13 cellular contexts compared by ENCODE assay signal in genomic region chrX:37818031-37818430, GRCh38. TPM values are rescaled to one million over a fixed set of nuclear protein-coding genes. Genes with fewer than 3 reads are reported as not detected.
DNase-seq lines count a peak whose midpoint lies in the region; ATAC-seq, FAIRE-seq and TF ChIP-seq lines count a peak whose summit lies in the region.
"Had no signal": no experiment of that assay in that cellular context is flagged by ENCODE, and none has a peak within 500 bp of the region (broad histone marks: within the 10 kb centered on the region; RNA-seq: fewer than 3 reads in every experiment).

No MANE protein-coding gene starts in this region.

- H3K27me3 ChIP-seq in upper lobe of right lung = no peaks in the 10 kb centered on the region
- H3K27me3 ChIP-seq: cardiac muscle cell had no signal

- no peak overlapping the region for H3K4me3 ChIP-seq in upper lobe of right lung
- H3K4me3 ChIP-seq: cardiac muscle cell had no signal

- POLR2A ChIA-PET in GM10248 (lab: Yijun Ruan, JAX) (no interaction called here), RWPE1 (lab: Yijun Ruan, JAX; ENCODE audit: low non-redundant PET) (no interaction called here)

- DNase-seq in GM10248 (ENCODE audit: extremely low spot score) (peak; percentile 22), OCI-M1 (lab: John Stamatoyannopoulos, UW) (peak; percentile 10), upper lobe of right lung (no peak), RWPE1 (ENCODE audit: low spot score) (no peak), urothelium cell line (ENCODE audit: low spot score) (no peak), islet precursor cell (no peak)
- DNase-seq: activated T-cell treated with anti-CD3 and anti-CD28 coated beads, Interleukin-2, amount 50 U/mL, for 24 hours; midbrain; NCI-H2107 had no signal

- H3K27ac ChIP-seq in upper lobe of right lung = no peak overlapping the region
- no peak overlapping the region for H3K27ac ChIP-seq in RWPE1
- H3K27ac ChIP-seq: cardiac muscle cell had no signal

- no peaks in the 10 kb centered on the region for H3K36me3 ChIP-seq in upper lobe of right lung
- H3K36me3 ChIP-seq: cardiac muscle cell had no signal

- CTCF ChIA-PET in GM10248 (lab: Yijun Ruan, JAX) (interaction anchor here (1.2 to 1.9 kb wide), 3 partner anchors 35 to 74 kb away, joined by 3 to 13 read pairs (median 5); no protein-coding TSS in a partner anchor), RWPE1 (lab: Yijun Ruan, JAX) (interaction anchor here (0.7 kb wide), 1 partner anchor 246 kb away, joined by 3 read pairs; no protein-coding TSS in a partner anchor)

- ATAC-seq in GM21367 (IDR thresholded peaks at IDR 0.05; ENCODE audit: unreplicated experiment) (peak; percentile 42), HG03175 (IDR thresholded peaks at IDR 0.05; ENCODE audit: unreplicated experiment) (peak; percentile 77), upper lobe of right lung (no peak)
- ATAC-seq: sciatic nerve had no signal

- FAIRE-seq in urothelium cell line (lab: Jason Lieb, UNC) = no peak

- no peaks in the 10 kb centered on the region for H3K9me3 ChIP-seq in upper lobe of right lung

- intact Hi-C loops in upper lobe of right lung (cut with DNase I) = no loop called here

- TF ChIP-seq CTCF in GM10248 (IDR thresholded peaks at IDR 0.05; ENCODE audit: control extremely low read depth, extremely low read depth, low read depth, missing control alignments) (no peak), upper lobe of right lung (IDR thresholded peaks at IDR 0.05) (no peak), RWPE1 (conservative IDR thresholded peaks at IDR 0.05; ENCODE audit: low read depth) (no peak)

- no peaks in the 10 kb centered on the region for H3K4me1 ChIP-seq in upper lobe of right lung

RNA-seq across cellular contexts. Expression of gene DYNLT3, which starts 29.3 kb away (rescaled TPM):
- 24.7 TPM for total RNA-seq in upper lobe of right lung

RNA-seq across cellular contexts. Expression of gene CYBB, which starts 38.2 kb away (rescaled TPM):
- total RNA-seq in upper lobe of right lung = 225 TPM

Comparison
In these comparisons a context has a peak if more than half of its experiments do, and no peak if none do; other contexts are left out.
1. DNase-seq: peak in GM10248 (single experiment) and OCI-M1 (single experiment); none in upper lobe of right lung (single experiment), RWPE1 (single experiment), urothelium cell line (single experiment) and islet precursor cell (single experiment).